24 cellular contexts compared by ENCODE assay signal in the genomic region with DNA sequence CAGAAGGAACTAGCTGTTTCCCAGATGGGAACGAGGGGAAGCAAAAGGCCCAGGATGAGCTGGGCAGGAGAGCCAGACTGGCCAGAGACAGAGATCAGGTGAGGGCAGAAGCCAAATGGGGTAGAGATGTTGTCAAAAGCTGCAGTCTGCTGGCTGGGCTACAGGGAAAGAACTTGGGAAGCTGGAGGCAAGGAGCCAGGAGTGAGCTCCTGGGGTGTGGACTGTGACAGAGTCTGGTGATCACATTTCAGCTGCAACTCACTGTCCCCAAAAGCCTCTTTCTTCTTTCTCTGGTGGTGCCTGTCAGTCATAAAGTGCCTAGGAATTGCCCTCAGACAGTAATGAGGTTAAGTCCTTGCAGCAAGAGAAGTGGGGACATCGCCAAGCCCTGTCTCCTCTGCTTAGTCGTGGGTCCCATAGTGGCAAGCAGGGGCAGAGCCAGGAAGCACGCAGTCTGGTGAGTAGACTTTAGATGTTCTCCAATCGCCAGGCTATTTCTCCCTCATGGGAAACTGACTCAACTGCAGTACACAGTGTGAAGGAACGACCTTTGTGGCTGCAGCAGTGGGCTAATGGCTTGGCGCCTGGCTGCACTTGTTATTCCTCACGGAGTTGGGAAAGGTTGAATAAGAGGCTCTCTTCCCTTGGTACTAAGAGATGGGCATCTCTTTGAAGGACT. TPM values are rescaled to one million over a fixed set of nuclear protein-coding genes. Genes with fewer than 3 reads are reported as not detected.
DNase-seq lines count a peak whose midpoint lies in the region; TF ChIP-seq lines count a peak whose summit lies in the region.
"Had no signal": no experiment of that assay in that cellular context is flagged by ENCODE, and none has a peak within 500 bp of the region (broad histone marks: within the 10 kb centered on the region; RNA-seq: fewer than 3 reads in every experiment).

No MANE protein-coding gene starts in this region.

- H3K9ac ChIP-seq in NT2/D1 (ENCODE audit: insufficient read length, low read depth) (peak overlapping the region; percentile 6), skeletal muscle satellite cell (ENCODE audit: low read depth, low read length) (no peak overlapping the region)
- H3K9ac ChIP-seq: SK-N-SH had no signal

- H3K4me2 ChIP-seq in skeletal muscle satellite cell (ENCODE audit: low read length) = peak overlapping the region; percentile 14
- H3K4me2 ChIP-seq: SK-N-SH had no signal

- no peak overlapping the region for H3K4me3 Mint-ChIP-seq in HFFc6
- H3K4me3 Mint-ChIP-seq: activated naive CD8-positive, alpha-beta T cell treated with anti-CD3 and anti-CD28 coated beads, Interleukin-2, amount 10 ng/mL, durations not matched to agents 7 days and 5 days; WTC11 had no signal

- H3K9me3 Mint-ChIP-seq in HFFc6 = no peaks in the 10 kb centered on the region
- H3K9me3 Mint-ChIP-seq: activated naive CD8-positive, alpha-beta T cell treated with anti-CD3 and anti-CD28 coated beads, Interleukin-2, amount 10 ng/mL, durations not matched to agents 7 days and 5 days; activated T-helper 2 cell treated with anti-CD3 and anti-CD28 coated beads, Interferon-gamma antibody, Interleukin-2, Interleukin-4, amounts not matched to agents 10 μg/mL and 5 μg/mL and 100 μg/mL, durations not matched to agents 14 hours and 24 hours and 36 hours; naive thymus-derived CD8-positive, alpha-beta T cell had no signal

- H3K27me3 ChIP-seq in NT2/D1 (ENCODE audit: insufficient read depth, insufficient read length) = no peaks in the 10 kb centered on the region
- no peaks in the 10 kb centered on the region for H3K27me3 ChIP-seq in skeletal muscle satellite cell (ENCODE audit: control insufficient read depth, insufficient read depth, low read length)
- H3K27me3 ChIP-seq: tibial nerve had no signal

- peaks cover 53% of the 10 kb centered on the region for H3K4me1 Mint-ChIP-seq in HFFc6 (ENCODE audit: low read depth)

- TF ChIP-seq CTCF in HFFc6 (IDR thresholded peaks at IDR 0.05) = no peak

- H3K4me1 ChIP-seq in NT2/D1 (ENCODE audit: insufficient read depth, insufficient read length) (no peaks in the 10 kb centered on the region), skeletal muscle satellite cell (ENCODE audit: control insufficient read depth, insufficient read depth, low read length) (peaks cover 25% of the 10 kb centered on the region)

- H3K36me3 ChIP-seq in NT2/D1 (ENCODE audit: insufficient read depth, insufficient read length, low read length) (no peaks in the 10 kb centered on the region), skeletal muscle satellite cell (ENCODE audit: insufficient read depth, low read length) (no peaks in the 10 kb centered on the region)
- H3K36me3 ChIP-seq: tibial nerve had no signal

- no peaks in the 10 kb centered on the region for H3K27me3 Mint-ChIP-seq in HFFc6 (ENCODE audit: insufficient read depth)
- H3K27me3 Mint-ChIP-seq: naive thymus-derived CD8-positive, alpha-beta T cell had no signal

- H3K4me3 ChIP-seq in NT2/D1 (ENCODE audit: insufficient read length, low read depth) = no peak overlapping the region
- H3K4me3 ChIP-seq in skeletal muscle satellite cell (ENCODE audit: low read length) = no peak overlapping the region
- H3K4me3 ChIP-seq: tibial nerve had no signal

- DNase-seq in DMS 273 (lab: John Stamatoyannopoulos, UW; ENCODE audit: unreplicated experiment) (peak; percentile 49), DMS 273 treated with DMSO at 0.1 percent for 48 hours (lab: John Stamatoyannopoulos, UW) (no peak), NT2/D1 (ENCODE audit: low read depth, low spot score) (no peak), myocyte (ENCODE audit: low read depth) (peak; percentile 79), NOMO-1 (lab: John Stamatoyannopoulos, UW; ENCODE audit: unreplicated experiment in 2 of 2) (no peak), CD1c-positive myeloid dendritic cell (ENCODE audit: extremely low spot score) (no peak), HFFc6 (no peak)
- DNase-seq: activated naive CD8-positive, alpha-beta T cell treated with anti-CD3 and anti-CD28 coated beads, Interleukin-2, amount 10 ng/mL, durations not matched to agents 7 days and 5 days; AML-193; DMS79 treated with DMSO at 0.1 percent for 48 hours; effector CD8-positive, alpha-beta T cell; left colon; naive thymus-derived CD8-positive, alpha-beta T cell; NCI-H1092 treated with DMSO at 0.1 percent for 48 hours; NCI-H2029 treated with DMSO at 0.1 percent for 48 hours; NCI-H446 treated with DMSO at 0.1 percent for 48 hours; NK-92 treated with Interleukin-12 subunit alpha and Interleukin-12 subunit beta, amount 100 ng/mL, for 24 hours; SK-N-SH; stimulated activated CD4-positive, alpha-beta T cell treated with anti-CD3 and anti-CD28 coated beads, Interleukin-4, amount 100 ng/mL, for 1 hour; stimulated activated naive CD4-positive, alpha-beta T cell had no signal

- no peaks in the 10 kb centered on the region for H3K36me3 Mint-ChIP-seq in HFFc6 (ENCODE audit: low read depth)
- H3K36me3 Mint-ChIP-seq: activated naive CD8-positive, alpha-beta T cell treated with anti-CD3 and anti-CD28 coated beads, Interleukin-2, amount 10 ng/mL, durations not matched to agents 7 days and 5 days; naive thymus-derived CD8-positive, alpha-beta T cell; WTC11 had no signal

- no peak overlapping the region for H3K27ac Mint-ChIP-seq in HFFc6
- H3K27ac Mint-ChIP-seq: activated naive CD8-positive, alpha-beta T cell treated with anti-CD3 and anti-CD28 coated beads, Interleukin-2, amount 10 ng/mL, durations not matched to agents 7 days and 5 days; activated T-helper 2 cell treated with anti-CD3 and anti-CD28 coated beads, Interferon-gamma antibody, Interleukin-2, Interleukin-4, amounts not matched to agents 10 μg/mL and 5 μg/mL and 100 μg/mL, durations not matched to agents 14 hours and 24 hours and 36 hours; WTC11 had no signal

- H3K9me3 ChIP-seq in NT2/D1 (ENCODE audit: insufficient read depth, low read length) (no peaks in the 10 kb centered on the region), skeletal muscle satellite cell (replicated peaks; ENCODE audit: low read length) (no peaks in the 10 kb centered on the region)
- H3K9me3 ChIP-seq: SK-N-SH, tibial nerve had no signal

RNA-seq across cellular contexts. Expression of gene FSD1L, which starts 2.5 kb away (rescaled TPM):
- total RNA-seq in myocyte = 17.6 and 18.6 TPM in 2 replicates
- polyA plus RNA-seq in myocyte (2012) = 3.2 TPM
- 2.4 and 3.8 TPM in 2 replicates for total RNA-seq in skeletal muscle satellite cell (2012; rRNA removed)
- total RNA-seq in HFFc6 (2021; fragmentation: NEBNext Ultra II Directional; extraction: Animal tissue kit (Norgen Biotek cat#: 25700)) = 1 to 10 TPM; 1.6 to 3.0 (median 2.4) TPM

Comparison
In these comparisons a context has a peak if more than half of its experiments do, and no peak if none do; other contexts are left out.
1. DNase-seq: peak in DMS 273 (single experiment) and myocyte (single experiment); none in DMS 273 treated with DMSO at 0.1 percent for 48 hours (single experiment), NT2/D1 (single experiment), NOMO-1 (0 of 2), CD1c-positive myeloid dendritic cell (single experiment) and HFFc6 (single experiment).